8 cellular contexts compared by ENCODE assay signal in the genomic region with DNA sequence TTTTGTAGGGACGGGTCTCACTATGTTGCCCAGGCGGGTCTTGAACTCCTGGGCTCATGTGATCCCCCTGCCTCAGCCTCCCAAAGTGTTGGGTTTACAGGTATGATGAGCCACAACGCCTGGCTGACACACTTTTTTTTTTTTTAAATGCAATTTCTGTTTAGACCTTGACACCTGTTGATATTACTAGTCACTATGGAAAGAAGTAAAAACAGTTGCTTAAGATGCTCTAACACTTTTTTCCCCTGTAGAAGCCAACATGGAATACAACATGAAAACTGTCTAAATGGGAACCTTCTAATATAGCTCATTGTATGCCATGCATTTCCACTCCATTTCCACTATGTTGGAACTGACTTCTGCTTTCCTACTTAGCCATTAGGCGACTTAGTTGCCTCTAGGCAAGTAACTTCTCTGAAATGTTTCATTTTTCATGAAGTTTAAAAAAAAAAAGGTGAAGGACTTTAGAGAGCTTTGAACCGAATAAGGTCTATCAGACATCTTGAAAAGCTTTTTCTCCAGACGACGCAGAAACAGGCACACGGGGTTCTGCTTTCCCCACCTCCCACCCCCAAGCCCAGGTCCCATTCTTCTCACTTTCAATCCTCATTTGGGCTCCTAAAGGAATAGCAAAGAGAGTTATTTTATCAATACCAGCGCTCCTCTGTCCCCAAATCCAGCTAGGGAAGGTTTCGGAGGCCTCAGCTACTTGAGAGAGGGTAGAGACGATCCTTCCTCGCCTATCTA. TPM values are rescaled to one million over a fixed set of nuclear protein-coding genes. Genes with fewer than 3 reads are reported as not detected.
DNase-seq lines count a peak whose midpoint lies in the region; ATAC-seq and TF ChIP-seq lines count a peak whose summit lies in the region.

No MANE protein-coding gene starts in this region.

- CTCF ChIA-PET in SK-N-SH (lab: Yijun Ruan, JAX) = interaction anchor here (0.7 to 3.2 kb wide), 5 partner anchors 11 to 563 kb away, joined by 3 to 17 read pairs (median 3); no protein-coding TSS in a partner anchor

- peaks cover 26% of the 10 kb centered on the region for H3K4me1 Mint-ChIP-seq in nephron progenitor cell

- POLR2A ChIA-PET in SK-N-SH (lab: Yijun Ruan, JAX) = interaction anchor here (0.6 to 1.6 kb wide), 6 partner anchors 10 to 534 kb away, joined by 3 to 11 read pairs (median 5); a partner anchor contains a TSS

- peak overlapping the region; percentile 88 for H2AFZ ChIP-seq in SK-N-SH (ENCODE audit: low read depth)

- peak overlapping the region; percentile 99 for H3K9ac ChIP-seq in SK-N-SH

- peak overlapping the region; percentile 99 for H3K27ac Mint-ChIP-seq in nephron progenitor cell

- peaks cover 72% of the 10 kb centered on the region for H3K79me2 ChIP-seq in SK-N-SH (ENCODE audit: insufficient read depth)

- H3K36me3 ChIP-seq in SK-N-SH (replicated peaks in 1 of 2; ENCODE audit: control insufficient read depth in 1 of 2, insufficient read depth in 2 of 2, low read length in 1 of 2) = peaks cover 12 to 14% of the 10 kb centered on the region in 2 experiments

- H3K27ac ChIP-seq in SK-N-SH (ENCODE audit: low read depth in 2 of 2, low read length in 1 of 2) (peak overlapping the region; percentile 98 to 99), epithelial cell of prostate (peak overlapping the region; percentile 94)

- no peak for TF ChIP-seq CTCF in HFF-Myc (IDR thresholded peaks at IDR 0.05; ENCODE audit: low read depth, low read length, missing control alignments)
- no peak for TF ChIP-seq CTCF in SK-N-SH (IDR thresholded peaks at IDR 0.05)
- no peak for TF ChIP-seq CTCF in nephron progenitor cell (IDR thresholded peaks at IDR 0.05)

- no peaks in the 10 kb centered on the region for H3K9me2 ChIP-seq in SK-N-SH

- ATAC-seq in GM21786 (IDR thresholded peaks at IDR 0.05; ENCODE audit: unreplicated experiment) = no peak

- H4K20me1 ChIP-seq in SK-N-SH (ENCODE audit: insufficient read depth) = peaks cover 33% of the 10 kb centered on the region

- H3K4me3 ChIP-seq in GM08714 (ENCODE audit: low read length) = peak overlapping the region; percentile 88
- H3K4me3 ChIP-seq in HFF-Myc (replicated peaks; ENCODE audit: low read depth, low read length) = peak overlapping the region; percentile 82
- peak overlapping the region; percentile 91 to 96 for H3K4me3 ChIP-seq in SK-N-SH (ENCODE audit: low read depth in 2 of 2, low read length in 1 of 2)

- 20% methylated on average over 12 of the region's 12 CpGs for WGBS in SK-N-SH (ENCODE audit: low lambda C conversion rate)

- H3K27me3 Mint-ChIP-seq in nephron progenitor cell (ENCODE audit: low read depth, poor library complexity) = no peaks in the 10 kb centered on the region

- peaks cover 6% of the 10 kb centered on the region for H3K36me3 Mint-ChIP-seq in nephron progenitor cell (ENCODE audit: low read depth)

- DNase-seq in HFF-Myc (ENCODE audit: extremely low read depth, low read depth) (no peak), SK-N-SH (no peak), epithelial cell of prostate (ENCODE audit: low read depth, low spot score) (no peak), nephron progenitor cell (no peak), ureter (ENCODE audit: low spot score) (no peak), pons (ENCODE audit: low spot score) (no peak)

- H3K4me1 ChIP-seq in SK-N-SH (ENCODE audit: control insufficient read depth in 1 of 2, insufficient read depth in 2 of 2, low read depth in 1 of 2, low read length in 1 of 2) = peaks cover under 1 to 1% of the 10 kb centered on the region in 2 experiments; a peak in 2 of 4 replicates

- no peaks in the 10 kb centered on the region for H3K9me3 Mint-ChIP-seq in nephron progenitor cell

- peak overlapping the region; percentile 83 for H3K4me2 ChIP-seq in SK-N-SH

- TF ChIP-seq RAD21 in SK-N-SH (IDR thresholded peaks at IDR 0.05; ENCODE audit: low read length) = no peak

- peaks cover 8% of the 10 kb centered on the region for H3F3A ChIP-seq in SK-N-SH (replicated peaks; ENCODE audit: insufficient read depth)

- H3K4me3 Mint-ChIP-seq in nephron progenitor cell = peak overlapping the region; percentile 100

- no peaks in the 10 kb centered on the region for H3K27me3 ChIP-seq in SK-N-SH (ENCODE audit: insufficient read depth)

- no peak for TF ChIP-seq EP300 in SK-N-SH (IDR thresholded peaks at IDR 0.05; ENCODE audit: borderline replicate concordance in 1 of 2, low read depth in 1 of 2, low read length in 1 of 2)

- H3K9me3 ChIP-seq in SK-N-SH = no peaks in the 10 kb centered on the region

TF ChIP-seq in SK-N-SH, 30 proteins besides CTCF, POLR2A, EP300 and RAD21:
- TF ChIP-seq, protein P1, sequence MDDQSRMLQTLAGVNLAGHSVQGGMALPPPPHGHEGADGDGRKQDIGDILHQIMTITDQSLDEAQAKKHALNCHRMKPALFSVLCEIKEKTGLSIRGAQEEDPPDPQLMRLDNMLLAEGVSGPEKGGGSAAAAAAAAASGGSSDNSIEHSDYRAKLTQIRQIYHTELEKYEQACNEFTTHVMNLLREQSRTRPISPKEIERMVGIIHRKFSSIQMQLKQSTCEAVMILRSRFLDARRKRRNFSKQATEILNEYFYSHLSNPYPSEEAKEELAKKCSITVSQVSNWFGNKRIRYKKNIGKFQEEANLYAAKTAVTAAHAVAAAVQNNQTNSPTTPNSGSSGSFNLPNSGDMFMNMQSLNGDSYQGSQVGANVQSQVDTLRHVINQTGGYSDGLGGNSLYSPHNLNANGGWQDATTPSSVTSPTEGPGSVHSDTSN (IDR thresholded peaks at IDR 0.05) = no peak
- no peak for TF ChIP-seq MEF2A (IDR thresholded peaks at IDR 0.05; ENCODE audit: borderline replicate concordance, low read depth)
- no peak for TF ChIP-seq TCF12 (IDR thresholded peaks at IDR 0.05)
- TF ChIP-seq, protein P2, sequence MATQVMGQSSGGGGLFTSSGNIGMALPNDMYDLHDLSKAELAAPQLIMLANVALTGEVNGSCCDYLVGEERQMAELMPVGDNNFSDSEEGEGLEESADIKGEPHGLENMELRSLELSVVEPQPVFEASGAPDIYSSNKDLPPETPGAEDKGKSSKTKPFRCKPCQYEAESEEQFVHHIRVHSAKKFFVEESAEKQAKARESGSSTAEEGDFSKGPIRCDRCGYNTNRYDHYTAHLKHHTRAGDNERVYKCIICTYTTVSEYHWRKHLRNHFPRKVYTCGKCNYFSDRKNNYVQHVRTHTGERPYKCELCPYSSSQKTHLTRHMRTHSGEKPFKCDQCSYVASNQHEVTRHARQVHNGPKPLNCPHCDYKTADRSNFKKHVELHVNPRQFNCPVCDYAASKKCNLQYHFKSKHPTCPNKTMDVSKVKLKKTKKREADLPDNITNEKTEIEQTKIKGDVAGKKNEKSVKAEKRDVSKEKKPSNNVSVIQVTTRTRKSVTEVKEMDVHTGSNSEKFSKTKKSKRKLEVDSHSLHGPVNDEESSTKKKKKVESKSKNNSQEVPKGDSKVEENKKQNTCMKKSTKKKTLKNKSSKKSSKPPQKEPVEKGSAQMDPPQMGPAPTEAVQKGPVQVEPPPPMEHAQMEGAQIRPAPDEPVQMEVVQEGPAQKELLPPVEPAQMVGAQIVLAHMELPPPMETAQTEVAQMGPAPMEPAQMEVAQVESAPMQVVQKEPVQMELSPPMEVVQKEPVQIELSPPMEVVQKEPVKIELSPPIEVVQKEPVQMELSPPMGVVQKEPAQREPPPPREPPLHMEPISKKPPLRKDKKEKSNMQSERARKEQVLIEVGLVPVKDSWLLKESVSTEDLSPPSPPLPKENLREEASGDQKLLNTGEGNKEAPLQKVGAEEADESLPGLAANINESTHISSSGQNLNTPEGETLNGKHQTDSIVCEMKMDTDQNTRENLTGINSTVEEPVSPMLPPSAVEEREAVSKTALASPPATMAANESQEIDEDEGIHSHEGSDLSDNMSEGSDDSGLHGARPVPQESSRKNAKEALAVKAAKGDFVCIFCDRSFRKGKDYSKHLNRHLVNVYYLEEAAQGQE (IDR thresholded peaks at IDR 0.05; ENCODE audit: low read depth, low read length) = no peak
- no peak for TF ChIP-seq TEAD4 (IDR thresholded peaks at IDR 0.05; ENCODE audit: borderline replicate concordance, insufficient read depth)
- no peak for TF ChIP-seq NRF1 (IDR thresholded peaks at IDR 0.05; ENCODE audit: low read depth, low read length)
- TF ChIP-seq JUND (IDR thresholded peaks at IDR 0.05) = no peak
- TF ChIP-seq, protein P3, sequence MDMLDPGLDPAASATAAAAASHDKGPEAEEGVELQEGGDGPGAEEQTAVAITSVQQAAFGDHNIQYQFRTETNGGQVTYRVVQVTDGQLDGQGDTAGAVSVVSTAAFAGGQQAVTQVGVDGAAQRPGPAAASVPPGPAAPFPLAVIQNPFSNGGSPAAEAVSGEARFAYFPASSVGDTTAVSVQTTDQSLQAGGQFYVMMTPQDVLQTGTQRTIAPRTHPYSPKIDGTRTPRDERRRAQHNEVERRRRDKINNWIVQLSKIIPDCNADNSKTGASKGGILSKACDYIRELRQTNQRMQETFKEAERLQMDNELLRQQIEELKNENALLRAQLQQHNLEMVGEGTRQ (IDR thresholded peaks at IDR 0.05; ENCODE audit: borderline replicate concordance, low read depth, low read length) = no peak
- TF ChIP-seq RXRA (IDR thresholded peaks at IDR 0.05; ENCODE audit: borderline replicate concordance, low read depth) = no peak
- TF ChIP-seq, protein P4, sequence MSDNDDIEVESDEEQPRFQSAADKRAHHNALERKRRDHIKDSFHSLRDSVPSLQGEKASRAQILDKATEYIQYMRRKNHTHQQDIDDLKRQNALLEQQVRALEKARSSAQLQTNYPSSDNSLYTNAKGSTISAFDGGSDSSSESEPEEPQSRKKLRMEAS (IDR thresholded peaks at IDR 0.05; ENCODE audit: low read depth) = no peak
- no peak for TF ChIP-seq GABPA (IDR thresholded peaks at IDR 0.05; ENCODE audit: low read depth)
- no peak for TF ChIP-seq SIN3A (IDR thresholded peaks at IDR 0.05; ENCODE audit: borderline replicate concordance, low read depth, low read length)
- TF ChIP-seq RCOR1 (IDR thresholded peaks at IDR 0.05; ENCODE audit: low read length) = no peak

RNA-seq across cellular contexts. Expression of a gene that starts 0.6 kb away (rescaled TPM):
- polyA plus RNA-seq in SK-N-SH (2012; rRNA removed) = 12.8 and 17.5 TPM in 2 replicates
- 21.4 and 23.5 TPM in 2 replicates for polyA plus RNA-seq in SK-N-SH (2012; cell fraction: cytosol; rRNA removed)
- polyA plus RNA-seq in SK-N-SH (2012; cell fraction: nucleus; rRNA removed) = 4.1 and 8.2 TPM in 2 replicates
- total RNA-seq in ureter = 50.1 TPM
